ENCODE assay signal across 8 cellular contexts in the genomic region with DNA sequence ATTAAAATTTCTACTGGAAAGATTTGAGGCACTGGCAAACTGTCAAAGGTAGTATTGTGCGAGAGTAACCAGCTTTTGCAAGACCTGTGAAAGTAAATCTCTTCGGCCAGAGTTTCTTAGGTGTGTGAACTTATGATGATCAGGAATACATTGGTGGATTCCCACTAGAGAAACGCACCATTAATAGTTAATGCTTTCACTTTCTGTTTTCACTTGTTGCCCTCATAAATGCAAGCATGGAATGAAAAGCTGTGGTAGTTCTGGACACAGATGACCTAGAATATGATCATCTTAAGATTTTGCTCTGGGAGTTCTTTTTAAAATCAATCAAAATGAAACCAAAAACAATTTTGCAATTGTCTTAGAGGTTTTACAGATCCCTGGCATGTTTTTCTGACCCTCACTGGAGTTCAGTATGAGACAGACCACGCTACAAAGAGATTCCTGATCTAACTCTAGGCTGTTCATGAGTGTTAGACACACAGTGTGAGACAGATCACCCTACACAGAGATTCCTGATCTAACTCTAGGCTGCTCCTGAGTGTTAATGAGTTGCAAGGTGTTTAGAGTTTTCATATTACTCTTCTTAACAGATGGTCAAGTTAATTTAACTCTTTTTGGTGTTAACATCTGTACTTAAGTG.
DNase-seq lines count a peak whose midpoint lies in the region; ATAC-seq and TF ChIP-seq lines count a peak whose summit lies in the region.

No MANE protein-coding gene starts in this region.

- DNase-seq in GM13977 (ENCODE audit: low spot score) (peak; percentile 18), H4 (ENCODE audit: low spot score) (peak; percentile 6), activated B cell treated with CpG ODN at 0.5 μM for 24 hours (no peak), midbrain (lab: John Stamatoyannopoulos, UW) (peak; percentile 22), NCI-H1417 treated with DMSO at 0.1 percent for 48 hours (lab: John Stamatoyannopoulos, UW) (no peak), DMS153 treated with DMSO at 0.1 percent for 48 hours (lab: John Stamatoyannopoulos, UW; ENCODE audit: unreplicated experiment) (no peak), DMS79 (lab: John Stamatoyannopoulos, UW) (no peak), mammary epithelial cell (no peak)

- no peaks in the 10 kb centered on the region for H3K27me3 ChIP-seq in mammary epithelial cell (ENCODE audit: insufficient read depth, low read length)

- dilution Hi-C loops in mammary epithelial cell (cut with HindIII; ENCODE audit: low sequenced_read_pairs), result no loop called here

- H3K9ac ChIP-seq in mammary epithelial cell (ENCODE audit: insufficient read depth, low read length), result no peak overlapping the region

- H3K79me2 ChIP-seq in mammary epithelial cell (ENCODE audit: insufficient read depth, low read length), result no peaks in the 10 kb centered on the region

- peaks cover 15% of the 10 kb centered on the region for H3K4me1 Mint-ChIP-seq in activated B cell treated with CpG ODN at 0.5 μM for 24 hours

- no peaks in the 10 kb centered on the region for H3K9me3 ChIP-seq in mammary epithelial cell (replicated peaks; ENCODE audit: insufficient read depth, low read length)

- POLR2A ChIA-PET in activated B cell treated with CpG ODN at 0.5 μM for 24 hours (lab: Charles Lee), result no interaction called here

- no peak for ATAC-seq in activated B cell treated with CpG ODN at 0.5 μM for 24 hours (ENCODE audit: low read depth)

- no peaks in the 10 kb centered on the region for H3K27me3 Mint-ChIP-seq in activated B cell treated with CpG ODN at 0.5 μM for 24 hours

- H3K36me3 Mint-ChIP-seq in activated B cell treated with CpG ODN at 0.5 μM for 24 hours (ENCODE audit: low read depth), result peaks cover 21% of the 10 kb centered on the region

- no TSS peak for BruUV-seq in mammary epithelial cell (replicated peaks; lab: Mats Ljungman, UMichigan)

- H3K4me3 ChIP-seq in mammary epithelial cell (replicated peaks in 1 of 3; ENCODE audit: insufficient read depth in 1 of 3, low read depth in 2 of 3, low read length in 3 of 3), result no peak overlapping the region

- no peaks in the 10 kb centered on the region for H4K20me1 ChIP-seq in mammary epithelial cell (ENCODE audit: insufficient read depth, low read length)

- peak overlapping the region; percentile 52 for H3K4me3 Mint-ChIP-seq in activated B cell treated with CpG ODN at 0.5 μM for 24 hours

- in situ Hi-C loops in GM13977 (cut with MboI; ENCODE audit: low pct_unique_long_range_greater_than_20kb, low sequenced_read_pairs, unreplicated experiment), result no loop called here
- in situ Hi-C loops in mammary epithelial cell (cut with MboI; ENCODE audit: low sequenced_read_pairs in 2 of 2), result no loop called here

- H3K9me3 Mint-ChIP-seq in activated B cell treated with CpG ODN at 0.5 μM for 24 hours, result no peaks in the 10 kb centered on the region

- peaks cover 6% of the 10 kb centered on the region for H3K36me3 ChIP-seq in mammary epithelial cell (ENCODE audit: insufficient read depth, low read length)

- H3K27ac Mint-ChIP-seq in activated B cell treated with CpG ODN at 0.5 μM for 24 hours, result no peak overlapping the region

- CTCF ChIA-PET in activated B cell treated with CpG ODN at 0.5 μM for 24 hours (lab: Charles Lee) (interaction anchor here (1.2 kb wide), 1 partner anchor 11 kb away, joined by 4 read pairs; no protein-coding TSS in a partner anchor), mammary epithelial cell (lab: Charles Lee; ENCODE audit: low non-redundant PET) (no interaction called here)

- H2AFZ ChIP-seq in mammary epithelial cell (ENCODE audit: low read depth, low read length), result no peak overlapping the region

- no peak overlapping the region for H3K27ac ChIP-seq in mammary epithelial cell (ENCODE audit: insufficient read depth, low read depth, low read length)

- intact Hi-C loops in activated B cell treated with CpG ODN at 0.5 μM for 24 hours (cut with micrococcal nuclease), result no loop called here
- intact Hi-C loops in mammary epithelial cell (cut with micrococcal nuclease), result no loop called here

- H3K4me2 ChIP-seq in mammary epithelial cell (ENCODE audit: insufficient read depth, low read depth, low read length), result no peak overlapping the region

- no peaks in the 10 kb centered on the region for H3K4me1 ChIP-seq in mammary epithelial cell (ENCODE audit: insufficient read depth, low read length)

- TF ChIP-seq CTCF in GM13977 (IDR thresholded peaks at IDR 0.05; ENCODE audit: extremely low read depth, insufficient read depth, missing control alignments) (no peak), activated B cell treated with CpG ODN at 0.5 μM for 24 hours (IDR thresholded peaks at IDR 0.05) (no peak), mammary epithelial cell (conservative IDR thresholded peaks at IDR 0.05 in 1 of 2, IDR thresholded peaks at IDR 0.05 in 1 of 2; ENCODE audit: extremely low read depth in 1 of 2, insufficient read depth in 1 of 2, low read depth in 1 of 2, low read length in 2 of 2) (no peak)

- 95% methylated on average over 4 of the region's 4 CpGs for whole genome bisulfite sequencing in mammary epithelial cell (ENCODE audit: low coverage, missing lambda C conversion rate)

Comparison
In these comparisons a context has a peak if more than half of its experiments do, and no peak if none do; other contexts are left out.
1. DNase-seq: peak in GM13977 (single experiment), H4 (single experiment) and midbrain (single experiment); none in activated B cell treated with CpG ODN at 0.5 μM for 24 hours (single experiment), NCI-H1417 treated with DMSO at 0.1 percent for 48 hours (single experiment), DMS153 treated with DMSO at 0.1 percent for 48 hours (single experiment), DMS79 (single experiment) and mammary epithelial cell (single experiment).